In genomic region chr7:78311176-78311575, GRCh38 we compare ENCODE assay signal across 29 cellular contexts.
"Had no signal": no experiment of that assay in that cellular context is flagged by ENCODE, and none has a peak within 500 bp of the region (broad histone marks: within the 10 kb centered on the region; RNA-seq: fewer than 3 reads in every experiment).

No MANE protein-coding gene starts in this region.

- H3K36me3 Mint-ChIP-seq: memory B cell; natural killer cell; stimulated activated naive B cell treated with anti-CD40 and anti-IgM and Interleukin-4, amounts not matched to agents 10 μg/mL and 1 μg/mL and 100 μg/mL, for 72 hours had no signal

- H3K9me3 ChIP-seq: esophagus squamous epithelium, lower lobe of right lung, ovary, psoas muscle, sigmoid colon, spleen, thoracic aorta, tibial nerve, upper lobe of right lung, uterus had no signal

- DNase-seq: cortex of kidney; effector memory CD8-positive, alpha-beta T cell; erythroblast; esophagus squamous epithelium; foreskin melanocyte; glutamatergic neuron; heart right ventricle; hippocampal formation; islet precursor cell; kidney glomerular epithelial cell; left ventricle myocardium superior; lower lobe of right lung; natural killer cell; occipital lobe; ovary; psoas muscle; right cardiac atrium; sigmoid colon; spleen; stimulated activated CD4-positive, alpha-beta T cell treated with anti-CD3 and anti-CD28 coated beads, Interleukin-4, amount 100 ng/mL, for 4 hours; stimulated activated naive B cell treated with anti-CD40 and anti-IgM and Interleukin-4, amounts not matched to agents 10 μg/mL and 1 μg/mL and 100 μg/mL, for 72 hours; upper lobe of right lung; uterus had no signal

- H3K27ac ChIP-seq: esophagus squamous epithelium, heart right ventricle, lower lobe of right lung, ovary, psoas muscle, sigmoid colon, skin epidermis, spleen, thoracic aorta, tibial nerve, upper lobe of right lung, uterus had no signal

- H3K27me3 Mint-ChIP-seq: effector memory CD8-positive, alpha-beta T cell; memory B cell; stimulated activated naive B cell treated with anti-CD40 and anti-IgM and Interleukin-4, amounts not matched to agents 10 μg/mL and 1 μg/mL and 100 μg/mL, for 72 hours; stimulated activated naive CD8-positive, alpha-beta T cell treated with anti-CD3 and anti-CD28 coated beads, Interleukin-15, Interleukin-2, amounts not matched to agents 100 ng/mL and 50 ng/mL, for 24 hours had no signal

- H3K9me3 Mint-ChIP-seq: memory B cell; stimulated activated naive B cell treated with anti-CD40 and anti-IgM and Interleukin-4, amounts not matched to agents 10 μg/mL and 1 μg/mL and 100 μg/mL, for 72 hours had no signal

- H3K27ac Mint-ChIP-seq: effector memory CD8-positive, alpha-beta T cell; memory B cell; natural killer cell; stimulated activated naive B cell treated with anti-CD40 and anti-IgM and Interleukin-4, amounts not matched to agents 10 μg/mL and 1 μg/mL and 100 μg/mL, for 72 hours; stimulated activated naive CD8-positive, alpha-beta T cell treated with anti-CD3 and anti-CD28 coated beads, Interleukin-15, Interleukin-2, amounts not matched to agents 100 ng/mL and 50 ng/mL, for 24 hours had no signal

- ATAC-seq: effector memory CD8-positive, alpha-beta T cell; heart right ventricle; left ventricle myocardium superior; lower lobe of right lung; natural killer cell; psoas muscle; right cardiac atrium; stimulated activated naive B cell treated with anti-CD40 and anti-IgM and Interleukin-4, amounts not matched to agents 10 μg/mL and 1 μg/mL and 100 μg/mL, for 72 hours; upper lobe of right lung had no signal

- FAIRE-seq: endometrium had no signal

- H3K27me3 ChIP-seq: esophagus squamous epithelium, heart right ventricle, ovary, sigmoid colon, spleen, tibial nerve, upper lobe of right lung, uterus had no signal

- H3K4me1 Mint-ChIP-seq: memory B cell; natural killer cell; stimulated activated naive B cell treated with anti-CD40 and anti-IgM and Interleukin-4, amounts not matched to agents 10 μg/mL and 1 μg/mL and 100 μg/mL, for 72 hours had no signal

- H3K4me1 ChIP-seq: esophagus squamous epithelium, heart right ventricle, lower lobe of right lung, psoas muscle, sigmoid colon, spleen, tibial nerve, upper lobe of right lung, uterus had no signal

- H3K36me3 ChIP-seq: esophagus squamous epithelium, heart right ventricle, lower lobe of right lung, ovary, sigmoid colon, spleen, thoracic aorta, tibial nerve, upper lobe of right lung, uterus had no signal

- H3K4me3 ChIP-seq: esophagus squamous epithelium, heart right ventricle, lower lobe of right lung, ovary, psoas muscle, sigmoid colon, skin epidermis, spleen, thoracic aorta, tibial nerve, upper lobe of right lung, uterus had no signal

- H3K4me3 Mint-ChIP-seq: effector memory CD8-positive, alpha-beta T cell; memory B cell; natural killer cell; stimulated activated naive B cell treated with anti-CD40 and anti-IgM and Interleukin-4, amounts not matched to agents 10 μg/mL and 1 μg/mL and 100 μg/mL, for 72 hours; stimulated activated naive CD8-positive, alpha-beta T cell treated with anti-CD3 and anti-CD28 coated beads, Interleukin-15, Interleukin-2, amounts not matched to agents 100 ng/mL and 50 ng/mL, for 24 hours had no signal
